In the genomic region with DNA sequence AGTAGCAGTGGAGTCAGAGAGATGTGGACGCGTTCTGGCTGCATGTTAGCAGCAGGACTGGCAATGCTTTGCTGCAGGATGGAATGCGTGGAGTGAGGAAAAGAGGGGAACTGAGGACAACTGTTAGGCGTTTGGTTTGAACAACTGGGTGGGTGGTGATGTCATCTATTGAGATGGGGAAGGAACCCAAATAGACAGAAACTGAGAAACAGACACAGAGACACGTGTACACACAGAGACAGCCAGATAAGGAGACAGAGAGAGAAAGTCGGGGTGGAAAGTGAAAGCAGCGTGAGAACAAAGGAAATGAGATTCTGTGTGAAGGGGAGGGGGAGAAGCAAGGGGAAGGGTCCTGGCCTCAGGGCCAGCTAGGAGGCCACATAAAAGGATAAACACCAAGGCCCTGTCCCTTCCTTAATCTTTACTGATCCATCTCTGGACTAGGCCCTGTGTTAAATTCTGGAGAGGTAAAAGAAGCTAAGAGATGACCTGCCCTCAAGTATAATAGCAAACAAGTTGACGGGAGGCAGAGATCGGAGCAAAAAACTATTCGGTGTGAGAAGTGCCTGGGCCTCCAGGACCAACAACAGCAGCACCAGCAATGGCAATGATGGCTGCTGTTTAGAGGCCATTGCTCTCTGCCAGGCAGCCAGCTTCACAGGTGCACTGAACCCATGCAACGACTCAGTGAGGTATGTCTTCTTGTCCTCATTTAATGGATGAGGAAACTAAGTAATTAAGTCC, we compare ENCODE assay signal across 9 cellular contexts. TPM values are rescaled to one million over a fixed set of nuclear protein-coding genes. Genes with fewer than 3 reads are reported as not detected.
DNase-seq lines count a peak whose midpoint lies in the region; ATAC-seq and TF ChIP-seq lines count a peak whose summit lies in the region.
"Had no signal": no experiment of that assay in that cellular context is flagged by ENCODE, and none has a peak within 500 bp of the region (broad histone marks: within the 10 kb centered on the region; RNA-seq: fewer than 3 reads in every experiment).

No MANE protein-coding gene starts in this region.

- H3K27me3 Mint-ChIP-seq in activated CD8-positive, alpha-beta T cell treated with anti-CD3 and anti-CD28 coated beads for 36 hours, result peaks cover 21% of the 10 kb centered on the region
- peaks cover 10% of the 10 kb centered on the region for H3K27me3 Mint-ChIP-seq in neural progenitor cell (ENCODE audit: insufficient read depth, low read depth)

- H3K36me3 Mint-ChIP-seq in activated CD8-positive, alpha-beta T cell treated with anti-CD3 and anti-CD28 coated beads for 36 hours (ENCODE audit: low read depth), result no peaks in the 10 kb centered on the region
- no peaks in the 10 kb centered on the region for H3K36me3 Mint-ChIP-seq in neural progenitor cell

- CTCF ChIA-PET in activated CD8-positive, alpha-beta T cell treated with anti-CD3 and anti-CD28 coated beads for 36 hours (lab: Charles Lee), result interaction anchor here (0.8 kb wide), 1 partner anchor 110 kb away, joined by 3 read pairs; no protein-coding TSS in a partner anchor

- no peaks in the 10 kb centered on the region for H3K9me3 Mint-ChIP-seq in activated CD8-positive, alpha-beta T cell treated with anti-CD3 and anti-CD28 coated beads for 36 hours
- no peaks in the 10 kb centered on the region for H3K9me3 Mint-ChIP-seq in neural progenitor cell

- no peaks in the 10 kb centered on the region for H3F3A ChIP-seq in neural progenitor cell (ENCODE audit: low read depth)

- H3K9ac ChIP-seq in neural progenitor cell, result no peak overlapping the region

- ATAC-seq in GM18861 (IDR thresholded peaks at IDR 0.05; ENCODE audit: unreplicated experiment) (peak; percentile 64), HG02610 (IDR thresholded peaks at IDR 0.05; ENCODE audit: unreplicated experiment) (peak; percentile 73), psoas muscle (no peak)
- ATAC-seq in activated CD8-positive, alpha-beta T cell treated with anti-CD3 and anti-CD28 coated beads for 36 hours, result peak; percentile 78

- H3K4me3 ChIP-seq in neural progenitor cell, result no peak overlapping the region
- H3K4me3 ChIP-seq in psoas muscle, result no peak overlapping the region

- peaks cover 23% of the 10 kb centered on the region for H3K4me1 Mint-ChIP-seq in activated CD8-positive, alpha-beta T cell treated with anti-CD3 and anti-CD28 coated beads for 36 hours (ENCODE audit: low read depth)
- H3K4me1 Mint-ChIP-seq in neural progenitor cell, result peaks cover 23% of the 10 kb centered on the region

- intact Hi-C loops in activated CD8-positive, alpha-beta T cell treated with anti-CD3 and anti-CD28 coated beads for 36 hours (cut with micrococcal nuclease), result no loop called here
- intact Hi-C loops in psoas muscle (cut with DNase I), result no loop called here

- WGBS in psoas muscle, 3 donors, result 42 to 55% (median 50%) methylated on average over 11 of the region's 11 CpGs

- no peaks in the 10 kb centered on the region for H4K20me1 ChIP-seq in neural progenitor cell (ENCODE audit: low read depth)

- H3K9me3 ChIP-seq in neural progenitor cell (ENCODE audit: low read depth) (no peaks in the 10 kb centered on the region), psoas muscle (no peaks in the 10 kb centered on the region)

- no peak overlapping the region for H3K27ac ChIP-seq in neural progenitor cell
- no peak overlapping the region for H3K27ac ChIP-seq in psoas muscle

- peak; percentile 35 for DNase-seq in activated CD8-positive, alpha-beta T cell treated with anti-CD3 and anti-CD28 coated beads for 36 hours
- no peak for DNase-seq in neural progenitor cell (ENCODE audit: low spot score)
- no peak for DNase-seq in dedifferentiated amniotic fluid mesenchymal stem cell (ENCODE audit: extremely low spot score)
- DNase-seq in psoas muscle, result no peak
- no peak for DNase-seq in DMS153 treated with DMSO at 0.1 percent for 48 hours (lab: John Stamatoyannopoulos, UW; ENCODE audit: unreplicated experiment)
- no peak for DNase-seq in NCI-H1105 (lab: John Stamatoyannopoulos, UW)
- DNase-seq: NCI-H1417 had no signal

- TF ChIP-seq CTCF in activated CD8-positive, alpha-beta T cell treated with anti-CD3 and anti-CD28 coated beads for 36 hours (IDR thresholded peaks at IDR 0.05), result no peak
- TF ChIP-seq CTCF in neural progenitor cell (IDR thresholded peaks at IDR 0.05) (no peak), psoas muscle (IDR thresholded peaks at IDR 0.05) (no peak)

- H3K36me3 ChIP-seq in neural progenitor cell (no peaks in the 10 kb centered on the region), psoas muscle (ENCODE audit: insufficient read depth in 1 of 2, low read depth in 1 of 2) (no peaks in the 10 kb centered on the region)

- no peaks in the 10 kb centered on the region for H3K27me3 ChIP-seq in neural progenitor cell
- peaks cover 0 to 9% (median 6%) of the 10 kb centered on the region in 3 donors for H3K27me3 ChIP-seq in psoas muscle (ENCODE audit: insufficient read depth in 3 of 3, low read length in 2 of 3)

- H3K79me2 ChIP-seq in neural progenitor cell (ENCODE audit: low read depth), result no peaks in the 10 kb centered on the region

- no peak overlapping the region for H3K4me2 ChIP-seq in neural progenitor cell

- POLR2A ChIA-PET in activated CD8-positive, alpha-beta T cell treated with anti-CD3 and anti-CD28 coated beads for 36 hours (lab: Charles Lee), result no interaction called here

- H2AFZ ChIP-seq in neural progenitor cell (replicated peaks), result peak overlapping the region; percentile 17

- peaks cover 8% of the 10 kb centered on the region for H3K4me1 ChIP-seq in neural progenitor cell
- H3K4me1 ChIP-seq in psoas muscle, result peaks cover 6% of the 10 kb centered on the region

- peak overlapping the region; percentile 26 for H3K27ac Mint-ChIP-seq in activated CD8-positive, alpha-beta T cell treated with anti-CD3 and anti-CD28 coated beads for 36 hours
- H3K27ac Mint-ChIP-seq in neural progenitor cell, result peak overlapping the region; percentile 9

- H3K4me3 Mint-ChIP-seq in activated CD8-positive, alpha-beta T cell treated with anti-CD3 and anti-CD28 coated beads for 36 hours, result peak overlapping the region; percentile 48
- H3K4me3 Mint-ChIP-seq in neural progenitor cell, result no peak overlapping the region

RNA-seq across cellular contexts. Expression of a gene that starts 31.6 kb away (rescaled TPM):
- not detected for total RNA-seq in activated CD8-positive, alpha-beta T cell treated with anti-CD3 and anti-CD28 coated beads for 36 hours
- total RNA-seq in neural progenitor cell (ENCODE audit: low replicate concordance) (not detected in 2 replicates), psoas muscle (under 1 TPM in 2 of 4 donors, not detected in 2; 0.12 to 0.17 TPM)
- under 1 TPM in 1 of 3 donors, not detected in 2; under 0.01 TPM for polyA plus RNA-seq in psoas muscle

Comparison
In these comparisons a context has a peak if more than half of its experiments do, and no peak if none do; other contexts are left out.
1. ATAC-seq: peak in GM18861 (single experiment), HG02610 (single experiment) and activated CD8-positive, alpha-beta T cell treated with anti-CD3 and anti-CD28 coated beads for 36 hours (single experiment); none in psoas muscle (0 of 4).